Comparison of ENCODE assay signal across 1 cellular context in the genomic region with DNA sequence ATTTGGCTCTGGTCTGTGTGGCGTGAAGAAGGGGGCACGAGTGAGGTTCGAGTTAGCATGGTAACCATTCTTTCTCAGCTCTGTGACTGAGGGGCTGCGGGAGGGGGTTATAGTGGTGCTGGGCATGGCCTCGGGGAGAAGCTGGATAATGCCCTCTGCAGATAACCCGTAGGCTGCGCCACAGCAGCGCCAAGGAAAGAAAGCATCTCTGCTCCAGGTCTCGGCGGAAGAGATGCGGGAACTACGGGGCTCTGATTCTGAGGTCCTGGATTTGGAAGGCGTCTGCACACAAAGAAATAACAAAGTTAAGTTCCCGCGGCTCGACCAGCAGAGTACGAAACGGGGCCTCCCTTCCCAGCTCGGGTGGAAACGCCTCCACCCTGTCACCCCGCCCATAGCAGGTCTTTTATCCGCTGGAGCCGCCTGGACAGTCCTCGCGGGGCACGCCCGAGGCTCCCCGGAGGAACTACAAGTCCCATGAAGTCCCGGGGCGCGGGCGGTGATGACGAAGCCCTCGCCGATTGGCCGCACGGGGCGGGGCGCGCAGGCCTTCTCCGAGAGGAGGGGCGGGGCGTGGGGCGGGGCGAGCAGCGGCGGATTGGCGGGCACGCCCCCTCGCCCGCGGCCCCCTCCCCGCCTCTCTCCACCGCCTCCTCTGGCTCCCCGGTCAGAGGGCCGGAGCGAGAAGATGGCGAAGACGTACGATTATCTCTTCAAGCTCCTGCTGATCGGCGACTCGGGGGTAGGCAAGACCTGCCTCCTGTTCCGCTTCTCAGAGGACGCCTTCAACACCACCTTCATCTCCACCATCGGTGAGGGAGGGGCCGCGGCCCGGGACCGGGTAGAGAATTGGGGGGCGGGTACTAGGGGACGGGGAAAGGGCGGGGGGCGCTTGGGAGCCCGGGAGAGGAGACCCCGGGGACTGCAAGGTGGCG.
TF ChIP-seq lines count a peak whose summit lies in the region.

Gene RAB8B (plus strand): TSS at position 670 of the 935 bp plus-strand sequence. CDS start 19 bp downstream, at position 689.

TF ChIP-seq in HepG2, 621 proteins besides CTCF, POLR2A, EP300 and RAD21 (continued from another document and continues in another):
- no peak for TF ChIP-seq ZNF407 (CRISPR knock-in tag; IDR thresholded peaks at IDR 0.05; ENCODE audit: not compliant biosample characterization)
- TF ChIP-seq RFXANK (CRISPR knock-in tag; IDR thresholded peaks at IDR 0.05) = 0 out of 2 replicates have a peak, but pooled peaks have one; percentile 42
- TF ChIP-seq ZNF510 (CRISPR knock-in tag; IDR thresholded peaks at IDR 0.05; ENCODE audit: low read depth) = no peak
- TF ChIP-seq, protein P1, sequence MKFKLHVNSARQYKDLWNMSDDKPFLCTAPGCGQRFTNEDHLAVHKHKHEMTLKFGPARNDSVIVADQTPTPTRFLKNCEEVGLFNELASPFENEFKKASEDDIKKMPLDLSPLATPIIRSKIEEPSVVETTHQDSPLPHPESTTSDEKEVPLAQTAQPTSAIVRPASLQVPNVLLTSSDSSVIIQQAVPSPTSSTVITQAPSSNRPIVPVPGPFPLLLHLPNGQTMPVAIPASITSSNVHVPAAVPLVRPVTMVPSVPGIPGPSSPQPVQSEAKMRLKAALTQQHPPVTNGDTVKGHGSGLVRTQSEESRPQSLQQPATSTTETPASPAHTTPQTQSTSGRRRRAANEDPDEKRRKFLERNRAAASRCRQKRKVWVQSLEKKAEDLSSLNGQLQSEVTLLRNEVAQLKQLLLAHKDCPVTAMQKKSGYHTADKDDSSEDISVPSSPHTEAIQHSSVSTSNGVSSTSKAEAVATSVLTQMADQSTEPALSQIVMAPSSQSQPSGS (CRISPR knock-in tag; IDR thresholded peaks at IDR 0.05) = 0 out of 2 replicates have a peak, but pooled peaks have one; percentile 24
- no peak for TF ChIP-seq ADNP (CRISPR knock-in tag; IDR thresholded peaks at IDR 0.05)
- no peak for TF ChIP-seq RFX1 (IDR thresholded peaks at IDR 0.05)
- TF ChIP-seq, protein P2, sequence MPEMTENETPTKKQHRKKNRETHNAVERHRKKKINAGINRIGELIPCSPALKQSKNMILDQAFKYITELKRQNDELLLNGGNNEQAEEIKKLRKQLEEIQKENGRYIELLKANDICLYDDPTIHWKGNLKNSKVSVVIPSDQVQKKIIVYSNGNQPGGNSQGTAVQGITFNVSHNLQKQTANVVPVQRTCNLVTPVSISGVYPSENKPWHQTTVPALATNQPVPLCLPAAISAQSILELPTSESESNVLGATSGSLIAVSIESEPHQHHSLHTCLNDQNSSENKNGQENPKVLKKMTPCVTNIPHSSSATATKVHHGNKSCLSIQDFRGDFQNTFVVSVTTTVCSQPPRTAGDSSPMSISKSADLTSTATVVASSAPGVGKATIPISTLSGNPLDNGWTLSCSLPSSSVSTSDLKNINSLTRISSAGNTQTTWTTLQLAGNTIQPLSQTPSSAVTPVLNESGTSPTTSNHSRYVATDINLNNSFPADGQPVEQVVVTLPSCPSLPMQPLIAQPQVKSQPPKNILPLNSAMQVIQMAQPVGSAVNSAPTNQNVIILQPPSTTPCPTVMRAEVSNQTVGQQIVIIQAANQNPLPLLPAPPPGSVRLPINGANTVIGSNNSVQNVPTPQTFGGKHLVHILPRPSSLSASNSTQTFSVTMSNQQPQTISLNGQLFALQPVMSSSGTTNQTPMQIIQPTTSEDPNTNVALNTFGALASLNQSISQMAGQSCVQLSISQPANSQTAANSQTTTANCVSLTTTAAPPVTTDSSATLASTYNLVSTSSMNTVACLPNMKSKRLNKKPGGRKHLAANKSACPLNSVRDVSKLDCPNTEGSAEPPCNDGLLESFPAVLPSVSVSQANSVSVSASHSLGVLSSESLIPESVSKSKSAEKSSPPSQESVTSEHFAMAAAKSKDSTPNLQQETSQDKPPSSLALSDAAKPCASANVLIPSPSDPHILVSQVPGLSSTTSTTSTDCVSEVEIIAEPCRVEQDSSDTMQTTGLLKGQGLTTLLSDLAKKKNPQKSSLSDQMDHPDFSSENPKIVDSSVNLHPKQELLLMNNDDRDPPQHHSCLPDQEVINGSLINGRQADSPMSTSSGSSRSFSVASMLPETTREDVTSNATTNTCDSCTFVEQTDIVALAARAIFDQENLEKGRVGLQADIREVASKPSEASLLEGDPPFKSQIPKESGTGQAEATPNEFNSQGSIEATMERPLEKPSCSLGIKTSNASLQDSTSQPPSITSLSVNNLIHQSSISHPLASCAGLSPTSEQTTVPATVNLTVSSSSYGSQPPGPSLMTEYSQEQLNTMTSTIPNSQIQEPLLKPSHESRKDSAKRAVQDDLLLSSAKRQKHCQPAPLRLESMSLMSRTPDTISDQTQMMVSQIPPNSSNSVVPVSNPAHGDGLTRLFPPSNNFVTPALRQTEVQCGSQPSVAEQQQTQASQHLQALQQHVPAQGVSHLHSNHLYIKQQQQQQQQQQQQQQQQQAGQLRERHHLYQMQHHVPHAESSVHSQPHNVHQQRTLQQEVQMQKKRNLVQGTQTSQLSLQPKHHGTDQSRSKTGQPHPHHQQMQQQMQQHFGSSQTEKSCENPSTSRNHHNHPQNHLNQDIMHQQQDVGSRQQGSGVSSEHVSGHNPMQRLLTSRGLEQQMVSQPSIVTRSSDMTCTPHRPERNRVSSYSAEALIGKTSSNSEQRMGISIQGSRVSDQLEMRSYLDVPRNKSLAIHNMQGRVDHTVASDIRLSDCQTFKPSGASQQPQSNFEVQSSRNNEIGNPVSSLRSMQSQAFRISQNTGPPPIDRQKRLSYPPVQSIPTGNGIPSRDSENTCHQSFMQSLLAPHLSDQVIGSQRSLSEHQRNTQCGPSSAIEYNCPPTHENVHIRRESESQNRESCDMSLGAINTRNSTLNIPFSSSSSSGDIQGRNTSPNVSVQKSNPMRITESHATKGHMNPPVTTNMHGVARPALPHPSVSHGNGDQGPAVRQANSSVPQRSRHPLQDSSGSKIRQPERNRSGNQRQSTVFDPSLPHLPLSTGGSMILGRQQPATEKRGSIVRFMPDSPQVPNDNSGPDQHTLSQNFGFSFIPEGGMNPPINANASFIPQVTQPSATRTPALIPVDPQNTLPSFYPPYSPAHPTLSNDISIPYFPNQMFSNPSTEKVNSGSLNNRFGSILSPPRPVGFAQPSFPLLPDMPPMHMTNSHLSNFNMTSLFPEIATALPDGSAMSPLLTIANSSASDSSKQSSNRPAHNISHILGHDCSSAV (CRISPR knock-in tag; IDR thresholded peaks at IDR 0.05; ENCODE audit: borderline replicate concordance) = no peak
- TF ChIP-seq SMAD1 (CRISPR knock-in tag; IDR thresholded peaks at IDR 0.05; ENCODE audit: borderline replicate concordance, low read depth) = no peak
- no peak for TF ChIP-seq FOSL2 (CRISPR knock-in tag; IDR thresholded peaks at IDR 0.05)
- TF ChIP-seq, protein P3, sequence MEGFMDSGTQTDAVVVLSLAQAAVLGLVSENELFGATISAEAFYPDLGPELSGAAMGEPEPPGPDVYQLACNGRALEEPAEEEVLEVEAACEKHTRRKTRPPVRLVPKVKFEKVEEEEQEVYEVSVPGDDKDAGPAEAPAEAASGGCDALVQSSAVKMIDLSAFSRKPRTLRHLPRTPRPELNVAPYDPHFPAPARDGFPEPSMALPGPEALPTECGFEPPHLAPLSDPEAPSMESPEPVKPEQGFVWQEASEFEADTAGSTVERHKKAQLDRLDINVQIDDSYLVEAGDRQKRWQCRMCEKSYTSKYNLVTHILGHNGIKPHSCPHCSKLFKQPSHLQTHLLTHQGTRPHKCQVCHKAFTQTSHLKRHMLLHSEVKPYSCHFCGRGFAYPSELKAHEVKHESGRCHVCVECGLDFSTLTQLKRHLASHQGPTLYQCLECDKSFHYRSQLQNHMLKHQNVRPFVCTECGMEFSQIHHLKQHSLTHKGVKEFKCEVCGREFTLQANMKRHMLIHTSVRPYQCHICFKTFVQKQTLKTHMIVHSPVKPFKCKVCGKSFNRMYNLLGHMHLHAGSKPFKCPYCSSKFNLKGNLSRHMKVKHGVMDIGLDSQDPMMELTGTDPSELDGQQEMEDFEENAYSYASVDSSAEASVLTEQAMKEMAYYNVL (CRISPR knock-in tag; IDR thresholded peaks at IDR 0.05; ENCODE audit: borderline replicate concordance) = no peak
- TF ChIP-seq, protein P4, sequence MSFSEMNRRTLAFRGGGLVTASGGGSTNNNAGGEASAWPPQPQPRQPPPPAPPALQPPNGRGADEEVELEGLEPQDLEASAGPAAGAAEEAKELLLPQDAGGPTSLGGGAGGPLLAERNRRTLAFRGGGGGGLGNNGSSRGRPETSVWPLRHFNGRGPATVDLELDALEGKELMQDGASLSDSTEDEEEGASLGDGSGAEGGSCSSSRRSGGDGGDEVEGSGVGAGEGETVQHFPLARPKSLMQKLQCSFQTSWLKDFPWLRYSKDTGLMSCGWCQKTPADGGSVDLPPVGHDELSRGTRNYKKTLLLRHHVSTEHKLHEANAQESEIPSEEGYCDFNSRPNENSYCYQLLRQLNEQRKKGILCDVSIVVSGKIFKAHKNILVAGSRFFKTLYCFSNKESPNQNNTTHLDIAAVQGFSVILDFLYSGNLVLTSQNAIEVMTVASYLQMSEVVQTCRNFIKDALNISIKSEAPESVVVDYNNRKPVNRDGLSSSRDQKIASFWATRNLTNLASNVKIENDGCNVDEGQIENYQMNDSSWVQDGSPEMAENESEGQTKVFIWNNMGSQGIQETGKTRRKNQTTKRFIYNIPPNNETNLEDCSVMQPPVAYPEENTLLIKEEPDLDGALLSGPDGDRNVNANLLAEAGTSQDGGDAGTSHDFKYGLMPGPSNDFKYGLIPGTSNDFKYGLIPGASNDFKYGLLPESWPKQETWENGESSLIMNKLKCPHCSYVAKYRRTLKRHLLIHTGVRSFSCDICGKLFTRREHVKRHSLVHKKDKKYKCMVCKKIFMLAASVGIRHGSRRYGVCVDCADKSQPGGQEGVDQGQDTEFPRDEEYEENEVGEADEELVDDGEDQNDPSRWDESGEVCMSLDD (CRISPR knock-in tag; IDR thresholded peaks at IDR 0.05; ENCODE audit: borderline replicate concordance) = no peak
- no peak for TF ChIP-seq SOX13 (IDR thresholded peaks at IDR 0.05)
- peak in 1 of 2 experiments; percentile 20; a peak in 1 of 4 replicates for TF ChIP-seq SOX13 (CRISPR knock-in tag; conservative IDR thresholded peaks at IDR 0.05 in 1 of 2, IDR thresholded peaks at IDR 0.05 in 1 of 2)
- peak; percentile 66 for TF ChIP-seq PHF8 (CRISPR knock-in tag; IDR thresholded peaks at IDR 0.05)
- TF ChIP-seq HCFC1 (IDR thresholded peaks at IDR 0.05; ENCODE audit: low read depth, low read length) = peak; percentile 95
- 0 out of 2 replicates have a peak, but pooled peaks have one; percentile 23 for TF ChIP-seq SOX5 (CRISPR knock-in tag; IDR thresholded peaks at IDR 0.05; ENCODE audit: borderline replicate concordance)
- no peak for TF ChIP-seq SRSF9 (IDR thresholded peaks at IDR 0.05; ENCODE audit: borderline replicate concordance, insufficient read depth, low read depth, low read length, poor library complexity, severe bottlenecking)
- no peak for TF ChIP-seq ZNF740 (CRISPR knock-in tag; IDR thresholded peaks at IDR 0.05)
- no peak for TF ChIP-seq ZNF773 (CRISPR knock-in tag; IDR thresholded peaks at IDR 0.05; ENCODE audit: borderline replicate concordance)
- no peak for TF ChIP-seq ZSCAN25 (CRISPR knock-in tag; IDR thresholded peaks at IDR 0.05)
- TF ChIP-seq ZNF383 (CRISPR knock-in tag; IDR thresholded peaks at IDR 0.05; ENCODE audit: borderline replicate concordance) = no peak
- peak; percentile 70 for TF ChIP-seq SP4 (CRISPR knock-in tag; IDR thresholded peaks at IDR 0.05)
- TF ChIP-seq CREM (IDR thresholded peaks at IDR 0.05) = peak; percentile 95
- TF ChIP-seq CREM (CRISPR knock-in tag; IDR thresholded peaks at IDR 0.05) = peak; percentile 76; the same call in 1 of the 2 replicates
- TF ChIP-seq ZSCAN20 (CRISPR knock-in tag; IDR thresholded peaks at IDR 0.05; ENCODE audit: borderline replicate concordance) = no peak
- TF ChIP-seq ARID2 (CRISPR knock-in tag; IDR thresholded peaks at IDR 0.05; ENCODE audit: borderline replicate concordance) = no peak
